ENCODE assay signal across 8 cellular contexts in the genomic region with DNA sequence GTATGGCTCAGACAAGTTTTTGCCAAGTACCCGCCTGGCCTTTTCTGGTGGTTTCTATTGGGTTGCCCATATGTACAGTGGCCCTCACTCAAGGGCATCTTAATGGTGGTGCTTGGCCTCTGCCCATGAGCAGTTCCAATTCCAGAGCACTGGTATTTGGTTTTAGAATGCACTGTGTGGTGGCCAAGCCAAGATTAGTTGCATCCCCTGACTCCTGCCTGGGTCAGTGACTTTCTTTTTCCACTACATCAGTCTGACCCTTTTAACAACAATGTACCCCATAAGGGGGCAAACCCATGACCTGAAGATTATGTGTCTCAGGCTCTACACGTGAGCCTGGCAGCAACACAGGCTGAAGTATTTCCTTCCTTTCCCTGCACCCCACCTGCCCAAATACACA.
"Had no signal": no experiment of that assay in that cellular context is flagged by ENCODE, and none has a peak within 500 bp of the region (broad histone marks: within the 10 kb centered on the region; RNA-seq: fewer than 3 reads in every experiment).

No MANE protein-coding gene starts in this region.

- H3K4me1 ChIP-seq: HAP-1 had no signal

- H3K4me3 Mint-ChIP-seq: HFFc6 had no signal

- H3K9me3 Mint-ChIP-seq: HFFc6 had no signal

- H3K27ac ChIP-seq: GM23248, HL-60 had no signal

- H3K4me3 ChIP-seq: GM23248, HAP-1 had no signal

- H3K27ac Mint-ChIP-seq: HFFc6 had no signal

- H3K36me3 ChIP-seq: HAP-1 had no signal

- H3K9me3 ChIP-seq: HAP-1 had no signal

- DNase-seq: GM23248, GOT3, H7, HFFc6, IMR-90 had no signal

- ATAC-seq: HCT116 had no signal
